32 cellular contexts compared by ENCODE assay signal in genomic region chr16:11117576-11118211, GRCh38.
A peak's percentile ranks its signal among the peaks of the same experiment; 100 is the strongest.
DNase-seq lines count a peak whose midpoint lies in the region; ATAC-seq, FAIRE-seq and TF ChIP-seq lines count a peak whose summit lies in the region.
"Had no signal": no experiment of that assay in that cellular context is flagged by ENCODE, and none has a peak within 500 bp of the region (broad histone marks: within the 10 kb centered on the region; RNA-seq: fewer than 3 reads in every experiment).

No MANE protein-coding gene starts in this region.

- no peak for DNase-seq in GM18507 (ENCODE audit: extremely low spot score, insufficient read length, low read depth)
- DNase-seq in HFFc6, result no peak
- no peak for DNase-seq in activated B cell treated with CpG ODN at 0.5 μM for 24 hours
- DNase-seq in natural killer cell treated with Interleukin-12 subunit alpha and Interleukin-12 subunit beta and Interleukin-15 and Interleukin-18, amount 100 ng/mL, for 72 hours (ENCODE audit: low spot score), result peak; percentile 68
- DNase-seq in DMS53 treated with DMSO at 0.1 percent for 48 hours (lab: John Stamatoyannopoulos, UW; ENCODE audit: unreplicated experiment), result no peak
- no peak for DNase-seq in COR-L47 (lab: John Stamatoyannopoulos, UW)
- no peak for DNase-seq in BE2C
- DNase-seq: activated CD4-positive, alpha-beta T cell treated with anti-CD3 and anti-CD28 coated beads, Interleukin-2, amount 50 U/mL, for 4 hours; activated CD4-positive, CD25-positive, alpha-beta regulatory T cell; activated CD8-positive, alpha-beta memory T cell treated with anti-CD3 and anti-CD28 coated beads, Interleukin-2, amount 50 U/mL, for 48 hours; activated naive CD8-positive, alpha-beta T cell treated with anti-CD3 and anti-CD28 coated beads, Interleukin-2, amount 10 ng/mL, durations not matched to agents 7 days and 5 days; C1 segment of cervical spinal cord; Calu3; central memory CD4-positive, alpha-beta T cell; esophagus squamous epithelium; foreskin melanocyte; H9; NCI-H1092; NCI-H1694 treated with DMSO at 0.1 percent for 48 hours; NCI-H2171; NCI-H524; NK-92 treated with Interleukin-12 subunit alpha and Interleukin-12 subunit beta, amount 100 ng/mL, for 24 hours; PC-3; right cardiac atrium; stimulated activated CD4-positive, alpha-beta T cell treated with anti-CD3 and anti-CD28 coated beads, Interleukin-2, amount 100 ng/mL, for 24 hours had no signal

- CTCF ChIA-PET in activated B cell treated with CpG ODN at 0.5 μM for 24 hours (lab: Charles Lee), result no interaction called here

- FAIRE-seq in GM18507 (lab: Jason Lieb, UNC), result peak; percentile 59
- FAIRE-seq: endometrium had no signal

- no peak overlapping the region for H3K4me3 ChIP-seq in BE2C (ENCODE audit: low read depth, low read length)
- H3K4me3 ChIP-seq: esophagus squamous epithelium, neural progenitor cell had no signal

- no peaks in the 10 kb centered on the region for H3K27me3 ChIP-seq in BE2C
- H3K27me3 ChIP-seq: esophagus squamous epithelium, neural progenitor cell had no signal

- intact Hi-C loops in activated B cell treated with CpG ODN at 0.5 μM for 24 hours (cut with micrococcal nuclease), result no loop called here

- H3K9me3 Mint-ChIP-seq in HFFc6, result peaks cover 7% of the 10 kb centered on the region; the same call in 1 of the 2 replicates
- H3K9me3 Mint-ChIP-seq in activated B cell treated with CpG ODN at 0.5 μM for 24 hours, result no peaks in the 10 kb centered on the region
- H3K9me3 Mint-ChIP-seq in natural killer cell treated with Interleukin-12 subunit alpha and Interleukin-12 subunit beta and Interleukin-15 and Interleukin-18, amount 100 ng/mL, for 72 hours, result no peaks in the 10 kb centered on the region
- H3K9me3 Mint-ChIP-seq: activated naive CD8-positive, alpha-beta T cell treated with anti-CD3 and anti-CD28 coated beads, Interleukin-2, amount 10 ng/mL, durations not matched to agents 7 days and 5 days; dendritic cell treated with granulocyte-macrophage colony-stimulating factor and Interleukin-4, amounts not matched to agents 40 ng/mL and 50 ng/mL, for 4 days; H9; IgD-negative memory B cell; neural progenitor cell had no signal

- H3K9me3 ChIP-seq in BE2C, result no peaks in the 10 kb centered on the region
- H3K9me3 ChIP-seq: esophagus squamous epithelium had no signal

- POLR2A ChIA-PET in activated B cell treated with CpG ODN at 0.5 μM for 24 hours (lab: Charles Lee), result interaction anchor here (0.9 kb wide), 1 partner anchor 66 kb away, joined by 3 read pairs; no protein-coding TSS in a partner anchor

- H3K36me3 ChIP-seq in BE2C, result no peaks in the 10 kb centered on the region
- H3K36me3 ChIP-seq: neural progenitor cell had no signal

- H3K36me3 Mint-ChIP-seq in HFFc6 (ENCODE audit: low read depth) (peaks cover 42% of the 10 kb centered on the region), activated B cell treated with CpG ODN at 0.5 μM for 24 hours (ENCODE audit: low read depth) (peaks cover 52% of the 10 kb centered on the region)
- peaks cover 14% of the 10 kb centered on the region for H3K36me3 Mint-ChIP-seq in natural killer cell treated with Interleukin-12 subunit alpha and Interleukin-12 subunit beta and Interleukin-15 and Interleukin-18, amount 100 ng/mL, for 72 hours

- TF ChIP-seq CTCF in HFFc6 (IDR thresholded peaks at IDR 0.05) (no peak), activated B cell treated with CpG ODN at 0.5 μM for 24 hours (IDR thresholded peaks at IDR 0.05) (no peak), BE2C (IDR thresholded peaks at IDR 0.05; ENCODE audit: low read depth, low read length) (no peak)

- H3K4me1 ChIP-seq in BE2C, result peaks cover 19% of the 10 kb centered on the region
- H3K4me1 ChIP-seq: neural progenitor cell, parathyroid adenoma had no signal

- H3K27ac Mint-ChIP-seq in HFFc6 (peak overlapping the region; percentile 29; the same call in 1 of the 2 replicates), activated B cell treated with CpG ODN at 0.5 μM for 24 hours (peak overlapping the region; percentile 6)
- peak overlapping the region; percentile 90 to 92 for H3K27ac Mint-ChIP-seq in natural killer cell treated with Interleukin-12 subunit alpha and Interleukin-12 subunit beta and Interleukin-15 and Interleukin-18, amount 100 ng/mL, for 72 hours
- H3K27ac Mint-ChIP-seq: dendritic cell treated with granulocyte-macrophage colony-stimulating factor and Interleukin-4, amounts not matched to agents 40 ng/mL and 50 ng/mL, for 4 days; H9; IgD-negative memory B cell; neural progenitor cell had no signal

- ATAC-seq in activated B cell treated with CpG ODN at 0.5 μM for 24 hours (ENCODE audit: low read depth) (no peak), HG03442 (IDR thresholded peaks at IDR 0.05; ENCODE audit: unreplicated experiment) (no peak)
- peak; percentile 47 to 76 for ATAC-seq in natural killer cell treated with Interleukin-12 subunit alpha and Interleukin-12 subunit beta and Interleukin-15 and Interleukin-18, amount 100 ng/mL, for 72 hours
- ATAC-seq: PC-3, right cardiac atrium, Right ventricle myocardium inferior had no signal

- H3K27me3 Mint-ChIP-seq in HFFc6 (ENCODE audit: insufficient read depth) (no peaks in the 10 kb centered on the region; the same call in 1 of the 2 replicates), activated B cell treated with CpG ODN at 0.5 μM for 24 hours (no peaks in the 10 kb centered on the region)
- H3K27me3 Mint-ChIP-seq in natural killer cell treated with Interleukin-12 subunit alpha and Interleukin-12 subunit beta and Interleukin-15 and Interleukin-18, amount 100 ng/mL, for 72 hours, result no peaks in the 10 kb centered on the region
- H3K27me3 Mint-ChIP-seq: activated naive CD8-positive, alpha-beta T cell treated with anti-CD3 and anti-CD28 coated beads, Interleukin-2, amount 10 ng/mL, durations not matched to agents 7 days and 5 days; dendritic cell treated with granulocyte-macrophage colony-stimulating factor and Interleukin-4, amounts not matched to agents 40 ng/mL and 50 ng/mL, for 4 days; IgD-negative memory B cell had no signal

- peaks cover 40% of the 10 kb centered on the region for H3K4me1 Mint-ChIP-seq in HFFc6 (ENCODE audit: low read depth)
- H3K4me1 Mint-ChIP-seq in activated B cell treated with CpG ODN at 0.5 μM for 24 hours, result peaks cover 10% of the 10 kb centered on the region
- peaks cover 61 to 66% of the 10 kb centered on the region in 2 donors for H3K4me1 Mint-ChIP-seq in natural killer cell treated with Interleukin-12 subunit alpha and Interleukin-12 subunit beta and Interleukin-15 and Interleukin-18, amount 100 ng/mL, for 72 hours (ENCODE audit: low read depth in 2 of 2)

- H3K4me3 Mint-ChIP-seq in HFFc6 (no peak overlapping the region), activated B cell treated with CpG ODN at 0.5 μM for 24 hours (no peak overlapping the region)
- peak overlapping the region; percentile 39 for H3K4me3 Mint-ChIP-seq in natural killer cell treated with Interleukin-12 subunit alpha and Interleukin-12 subunit beta and Interleukin-15 and Interleukin-18, amount 100 ng/mL, for 72 hours
- H3K4me3 Mint-ChIP-seq: activated naive CD8-positive, alpha-beta T cell treated with anti-CD3 and anti-CD28 coated beads, Interleukin-2, amount 10 ng/mL, durations not matched to agents 7 days and 5 days; dendritic cell treated with granulocyte-macrophage colony-stimulating factor and Interleukin-4, amounts not matched to agents 40 ng/mL and 50 ng/mL, for 4 days; H9; IgD-negative memory B cell; neural progenitor cell had no signal

Comparison
In these comparisons a context has a peak if more than half of its experiments do, and no peak if none do; other contexts are left out.
1. H3K27ac Mint-ChIP-seq: peak in every context shown above with its lines; median percentile 91 in natural killer cell treated with Interleukin-12 subunit alpha and Interleukin-12 subunit beta and Interleukin-15 and Interleukin-18, amount 100 ng/mL, for 72 hours; 29 in HFFc6; 6 in activated B cell treated with CpG ODN at 0.5 μM for 24 hours.
2. ATAC-seq: peak in natural killer cell treated with Interleukin-12 subunit alpha and Interleukin-12 subunit beta and Interleukin-15 and Interleukin-18, amount 100 ng/mL, for 72 hours (2 of 2); none in activated B cell treated with CpG ODN at 0.5 μM for 24 hours (single experiment) and HG03442 (single experiment).